16 cellular contexts compared by ENCODE assay signal in genomic region chr22:47850644-47851151, GRCh38.
DNase-seq lines count a peak whose midpoint lies in the region; ATAC-seq and TF ChIP-seq lines count a peak whose summit lies in the region.
"Had no signal": no experiment of that assay in that cellular context is flagged by ENCODE, and none has a peak within 500 bp of the region (broad histone marks: within the 10 kb centered on the region; RNA-seq: fewer than 3 reads in every experiment).

No MANE protein-coding gene starts in this region.

- H3K27ac Mint-ChIP-seq in brain (peak overlapping the region in 3 of 5 experiments; percentile 6 to 88 (median 66)), progenitor cell of endocrine pancreas (no peak overlapping the region)
- H3K27ac Mint-ChIP-seq: activated CD4-positive, alpha-beta memory T cell treated with anti-CD3 and anti-CD28 coated beads for 36 hours; naive thymus-derived CD4-positive, alpha-beta T cell had no signal

- peaks cover 0 to 9% (median 0%) of the 10 kb centered on the region in 5 experiments for H3K9me3 Mint-ChIP-seq in brain
- peaks cover 5% of the 10 kb centered on the region for H3K9me3 Mint-ChIP-seq in progenitor cell of endocrine pancreas (ENCODE audit: low read depth)
- H3K9me3 Mint-ChIP-seq: activated CD4-positive, alpha-beta memory T cell treated with anti-CD3 and anti-CD28 coated beads for 36 hours; naive thymus-derived CD4-positive, alpha-beta T cell had no signal

- no peak overlapping the region for H3K4me3 ChIP-seq in foreskin fibroblast (ENCODE audit: low read depth in 1 of 2, low read length in 2 of 2)
- H3K4me3 ChIP-seq: HAP-1 had no signal

- H3K36me3 Mint-ChIP-seq in brain: no peaks in the 10 kb centered on the region
- no peaks in the 10 kb centered on the region for H3K36me3 Mint-ChIP-seq in progenitor cell of endocrine pancreas (ENCODE audit: insufficient read depth)
- H3K36me3 Mint-ChIP-seq: activated CD4-positive, alpha-beta memory T cell treated with anti-CD3 and anti-CD28 coated beads for 36 hours; naive thymus-derived CD4-positive, alpha-beta T cell had no signal

- DNase-seq in H4 (ENCODE audit: low spot score) (peak; percentile 59), NCI-H510A treated with DMSO at 0.1 percent for 48 hours (lab: John Stamatoyannopoulos, UW) (peak; percentile 35), retina (peak; percentile 34), GM13976 (ENCODE audit: low spot score) (no peak), progenitor cell of endocrine pancreas (ENCODE audit: low spot score, unreplicated experiment) (no peak), foreskin fibroblast (no peak)
- DNase-seq: activated CD4-positive, alpha-beta memory T cell treated with anti-CD3 and anti-CD28 coated beads for 36 hours; activated gamma-delta T cell; kidney; naive thymus-derived CD4-positive, alpha-beta T cell; NCI-H1436; OCI-M1; T-helper 9 cell had no signal

- H3K4me3 Mint-ChIP-seq in brain (peak overlapping the region in 2 of 5 experiments; percentile 4), progenitor cell of endocrine pancreas (ENCODE audit: low read depth) (no peak overlapping the region)
- H3K4me3 Mint-ChIP-seq: activated CD4-positive, alpha-beta memory T cell treated with anti-CD3 and anti-CD28 coated beads for 36 hours; naive thymus-derived CD4-positive, alpha-beta T cell had no signal

- TF ChIP-seq CTCF in brain (conservative IDR thresholded peaks at IDR 0.05): no peak
- TF ChIP-seq CTCF in GM13976 (IDR thresholded peaks at IDR 0.05; ENCODE audit: borderline replicate concordance, control extremely low read depth, extremely low read depth, insufficient read depth, missing control alignments): no peak
- no peak for TF ChIP-seq CTCF in progenitor cell of endocrine pancreas (IDR thresholded peaks at IDR 0.05; ENCODE audit: unreplicated experiment)
- no peak for TF ChIP-seq CTCF in foreskin fibroblast (IDR thresholded peaks at IDR 0.05; ENCODE audit: low read depth, low read length)

- H3K27me3 Mint-ChIP-seq in brain: peaks cover 22% of the 10 kb centered on the region
- peaks cover 13% of the 10 kb centered on the region for H3K27me3 Mint-ChIP-seq in progenitor cell of endocrine pancreas

- H3K4me1 Mint-ChIP-seq in brain: peaks cover 46% of the 10 kb centered on the region
- no peaks in the 10 kb centered on the region for H3K4me1 Mint-ChIP-seq in progenitor cell of endocrine pancreas (ENCODE audit: low read depth)

- ATAC-seq in HG03460 (IDR thresholded peaks at IDR 0.05; ENCODE audit: unreplicated experiment): no peak
- ATAC-seq: naive thymus-derived CD4-positive, alpha-beta T cell had no signal

- in situ Hi-C loops in GM13976 (cut with MboI; ENCODE audit: low sequenced_read_pairs, unreplicated experiment): no loop called here

Comparison
In these comparisons a context has a peak if more than half of its experiments do, and no peak if none do; other contexts are left out.
1. DNase-seq: peak in H4 (single experiment), NCI-H510A treated with DMSO at 0.1 percent for 48 hours (single experiment) and retina (single experiment); none in GM13976 (single experiment), progenitor cell of endocrine pancreas (single experiment) and foreskin fibroblast (0 of 2).